In genomic region chr17:21282231-21282630, GRCh38 we compare ENCODE assay signal across 9 cellular contexts. TPM values are rescaled to one million over a fixed set of nuclear protein-coding genes. Genes with fewer than 3 reads are reported as not detected.
DNase-seq lines count a peak whose midpoint lies in the region; ATAC-seq, FAIRE-seq and TF ChIP-seq lines count a peak whose summit lies in the region.
"Had no signal": no experiment of that assay in that cellular context is flagged by ENCODE, and none has a peak within 500 bp of the region (broad histone marks: within the 10 kb centered on the region; RNA-seq: fewer than 3 reads in every experiment).

No MANE protein-coding gene starts in this region.

- H3K4me1 ChIP-seq in heart left ventricle: peaks cover 7 to 65% (median 28%) of the 10 kb centered on the region in 12 donors
- H3K4me1 ChIP-seq in adipocyte (ENCODE audit: control insufficient read depth, insufficient read depth, low read length): peaks cover 45% of the 10 kb centered on the region
- H3K4me1 ChIP-seq in keratinocyte (ENCODE audit: control insufficient read depth, extremely low read depth, insufficient read depth, low read length): peaks cover 26% of the 10 kb centered on the region
- H3K4me1 ChIP-seq in uterus: peaks cover 7 to 12% of the 10 kb centered on the region in 2 donors

- no peaks in the 10 kb centered on the region for H3K9me3 ChIP-seq in heart left ventricle
- H3K9me3 ChIP-seq in adipocyte (ENCODE audit: control insufficient read depth, low read length): no peaks in the 10 kb centered on the region
- no peaks in the 10 kb centered on the region for H3K9me3 ChIP-seq in keratinocyte (ENCODE audit: control insufficient read depth, low read depth, low read length)
- H3K9me3 ChIP-seq in uterus: no peaks in the 10 kb centered on the region

- H3K27ac ChIP-seq in heart left ventricle (peak overlapping the region in 10 of 12 donors; percentile 13 to 97 (median 82)), keratinocyte (ENCODE audit: control insufficient read depth, insufficient read depth, low read length) (no peak overlapping the region), uterus (peak overlapping the region; percentile 70 to 78)

- TF ChIP-seq POLR2A in heart left ventricle (IDR thresholded peaks at IDR 0.05) (no peak), uterus (IDR thresholded peaks at IDR 0.05) (no peak)

- peaks cover 5% of the 10 kb centered on the region for H4K20me1 ChIP-seq in keratinocyte (ENCODE audit: control insufficient read depth, extremely low read depth, insufficient read depth, low read length)

- H3K9ac ChIP-seq in adipocyte (ENCODE audit: low read length) (peak overlapping the region; percentile 77), keratinocyte (ENCODE audit: control insufficient read depth, extremely low read depth, insufficient read depth, low read length) (no peak overlapping the region)

- H3K4me2 ChIP-seq in keratinocyte (ENCODE audit: control insufficient read depth, extremely low read depth, insufficient read depth, low read depth, low read length): peak overlapping the region; percentile 6

- no peak for TF ChIP-seq CTCF in heart left ventricle (IDR thresholded peaks at IDR 0.05)
- TF ChIP-seq CTCF in keratinocyte (optimal IDR thresholded peaks at IDR 0.05 in 1 of 3, IDR thresholded peaks at IDR 0.05 in 1 of 3, conservative IDR thresholded peaks at IDR 0.05 in 1 of 3; ENCODE audit: extremely low read depth in 1 of 3, insufficient read depth in 2 of 3, low read length in 3 of 3): no peak
- no peak for TF ChIP-seq CTCF in uterus (IDR thresholded peaks at IDR 0.05)
- TF ChIP-seq CTCF in GM20000 (IDR thresholded peaks at IDR 0.05; ENCODE audit: extremely low read depth, missing control alignments): no peak

- no peak overlapping the region for H2AFZ ChIP-seq in keratinocyte (ENCODE audit: control insufficient read depth, low read length)

- H3K9me1 ChIP-seq in keratinocyte (ENCODE audit: control insufficient read depth, extremely low read depth, insufficient read depth, low read length): no peaks in the 10 kb centered on the region

- peak in 3 of 5 donors; percentile 33 to 74 (median 40) for DNase-seq in heart left ventricle
- no peak for DNase-seq in cardiac septum (ENCODE audit: low spot score)
- peak; percentile 95 for DNase-seq in adipocyte (ENCODE audit: low read depth)
- DNase-seq in keratinocyte (ENCODE audit: low read depth, low spot score): no peak
- peak; percentile 65 to 78 for DNase-seq in uterus
- no peak for DNase-seq in GM20000 (ENCODE audit: low spot score)
- no peak for DNase-seq in HuH-7.5 (ENCODE audit: low spot score)
- DNase-seq: GDM1 had no signal

- 39 to 55% (median 45%) methylated on average over 5 of the region's 5 CpGs for WGBS in heart left ventricle, 4 donors

- H3K79me2 ChIP-seq in keratinocyte (ENCODE audit: control insufficient read depth, insufficient read depth, low read length): peaks cover 24% of the 10 kb centered on the region

- H3K27me3 ChIP-seq in heart left ventricle (no peaks in the 10 kb centered on the region), adipocyte (replicated peaks; ENCODE audit: control insufficient read depth, insufficient read depth, low read length) (no peaks in the 10 kb centered on the region), keratinocyte (ENCODE audit: control insufficient read depth, extremely low read depth, insufficient read depth, low read length) (no peaks in the 10 kb centered on the region), uterus (no peaks in the 10 kb centered on the region)

- intact Hi-C loops in heart left ventricle (cut with DNase I): loop anchor here in 8 of 10 donors (5.0 to 10.0 kb wide), 7 partner anchors 35 to 237 kb away; partner anchors contain the start of genes DHRS7B (in 1 of the 8) and USP22 (in 1 of the 8)
- intact Hi-C loops in cardiac septum (cut with DNase I): loop anchor here (2.0 to 5.0 kb wide), 2 partner anchors 35 to 231 kb away; no protein-coding TSS in a partner anchor
- intact Hi-C loops in uterus (cut with DNase I; ENCODE audit: low total_unique reads): no loop called here

- peak; percentile 95 for FAIRE-seq in keratinocyte (lab: Jason Lieb, UNC)

- dilution Hi-C loops in keratinocyte (cut with MboI; ENCODE audit: extremely low pct_ligation_motif_present, low sequenced_read_pairs): no loop called here

- ATAC-seq in heart left ventricle: peak in 1 of 4 donors; percentile 2
- ATAC-seq in GM21576 (IDR thresholded peaks at IDR 0.05; ENCODE audit: unreplicated experiment): no peak

- H3K36me3 ChIP-seq in heart left ventricle (no peaks in the 10 kb centered on the region), adipocyte (ENCODE audit: control insufficient read depth, insufficient read depth, low read length, severe bottlenecking) (no peaks in the 10 kb centered on the region), keratinocyte (ENCODE audit: control insufficient read depth in 2 of 2, extremely low read depth in 1 of 2, insufficient read depth in 2 of 2, low read length in 2 of 2) (no peaks in the 10 kb centered on the region), uterus (no peaks in the 10 kb centered on the region)

- H3K4me3 ChIP-seq in heart left ventricle: no peak overlapping the region
- no peak overlapping the region for H3K4me3 ChIP-seq in adipocyte (ENCODE audit: low read length)
- H3K4me3 ChIP-seq in keratinocyte (ENCODE audit: control insufficient read depth in 2 of 3, extremely low read depth in 1 of 3, insufficient read depth in 2 of 3, low read depth in 1 of 3, low read length in 3 of 3): no peak overlapping the region
- no peak overlapping the region for H3K4me3 ChIP-seq in uterus

RNA-seq across cellular contexts. Expression of gene MAP2K3, which starts 2.3 kb away (rescaled TPM):
- total RNA-seq in heart left ventricle (100 to 1,000 TPM in 1 of 9 donors, 10 to 100 TPM in 8; 29.4 to 170 (median 54.4) TPM), cardiac septum (70.5 TPM), uterus (10 to 100 TPM in 3 of 4 donors, 1 to 10 TPM in 1; 3.3 to 37.0 (median 12.5) TPM)
- polyA plus RNA-seq in heart left ventricle (100 to 1,000 TPM in 1 of 2 donors, 10 to 100 TPM in 1; 29.6 to 156 TPM), keratinocyte (19.0 to 70.2 TPM (median 22.4 TPM) in 3 replicates)
- 41.8 TPM for polyA plus RNA-seq in keratinocyte (2011; ENCODE audit: low read depth)
- polyA plus RNA-seq in keratinocyte (2011; cell fraction: cytosol; rRNA removed): 33.6 and 51.5 TPM in 2 replicates
- 46.5 and 55.1 TPM in 2 replicates for polyA plus RNA-seq in keratinocyte (2011; cell fraction: nucleus; rRNA removed)
- 56.4 and 72.9 TPM in 2 replicates for polyA plus RNA-seq in keratinocyte (2012; ENCODE audit: low replicate concordance)
- polyA minus RNA-seq in keratinocyte: 23.0 to 102 TPM (median 29.5 TPM) in 3 replicates
- 36.1 TPM for polyA minus RNA-seq in keratinocyte (2011; cell fraction: cytosol; rRNA and poly(A)+ RNA removed)
- 21.7 and 28.8 TPM in 2 replicates for polyA minus RNA-seq in keratinocyte (2011; cell fraction: nucleus; rRNA and poly(A)+ RNA removed)

RNA-seq across cellular contexts. Expression of gene NATD1, which starts 29.0 kb away (rescaled TPM):
- total RNA-seq in heart left ventricle: 10 to 100 TPM; 12.8 to 38.4 (median 19.8) TPM
- polyA plus RNA-seq in heart left ventricle: 1 to 10 TPM; 8.0 to 8.4 TPM
- total RNA-seq in cardiac septum: 14.4 TPM
- polyA plus RNA-seq in keratinocyte: 1.5 to 3.3 TPM (median 3.1 TPM) in 3 replicates
- polyA plus RNA-seq in keratinocyte (2011; ENCODE audit: low read depth): 0.77 TPM
- polyA plus RNA-seq in keratinocyte (2011; cell fraction: cytosol; rRNA removed): 3.7 and 5.3 TPM in 2 replicates
- 4.3 and 5.8 TPM in 2 replicates for polyA plus RNA-seq in keratinocyte (2011; cell fraction: nucleus; rRNA removed)
- polyA plus RNA-seq in keratinocyte (2012; ENCODE audit: low replicate concordance): 3.6 and 4.2 TPM in 2 replicates
- 2.1 to 6.0 TPM (median 4.2 TPM) in 3 replicates for polyA minus RNA-seq in keratinocyte
- polyA minus RNA-seq in keratinocyte (2011; cell fraction: cytosol; rRNA and poly(A)+ RNA removed): 5.2 TPM
- 3.5 and 4.3 TPM in 2 replicates for polyA minus RNA-seq in keratinocyte (2011; cell fraction: nucleus; rRNA and poly(A)+ RNA removed)
- total RNA-seq in uterus: 1 to 10 TPM; 2.1 to 4.9 (median 3.8) TPM

Comparison
In these comparisons a context has a peak if more than half of its experiments do, and no peak if none do; other contexts are left out.
1. DNase-seq: peak in heart left ventricle (3 of 5), adipocyte (single experiment) and uterus (2 of 2); none in cardiac septum (single experiment), keratinocyte (single experiment), GM20000 (single experiment) and HuH-7.5 (single experiment).